Comparison of ENCODE assay signal across 27 cellular contexts in genomic region chr6:109343518-109343917, GRCh38.
"Had no signal": no experiment of that assay in that cellular context is flagged by ENCODE, and none has a peak within 500 bp of the region (broad histone marks: within the 10 kb centered on the region; RNA-seq: fewer than 3 reads in every experiment).

No MANE protein-coding gene starts in this region.

- H3K9ac ChIP-seq: parathyroid adenoma had no signal

- H3K27me3 Mint-ChIP-seq: memory B cell; stimulated activated naive CD8-positive, alpha-beta T cell treated with anti-CD3 and anti-CD28 coated beads, Interleukin-15, amount 100 ng/mL, for 72 hours had no signal

- H3K4me3 Mint-ChIP-seq: endodermal cell; memory B cell; natural killer cell; neural crest cell; stimulated activated naive CD8-positive, alpha-beta T cell treated with anti-CD3 and anti-CD28 coated beads, Interleukin-15, amount 100 ng/mL, for 72 hours had no signal

- H3K4me3 ChIP-seq: dorsolateral prefrontal cortex, gastroesophageal sphincter, heart left ventricle, hepatocyte, lung, prostate gland, right atrium auricular region, smooth muscle cell, testis, tibial artery, upper lobe of right lung, uterus had no signal

- DNase-seq: dorsolateral prefrontal cortex; effector CD8-positive, alpha-beta T cell; endodermal cell; heart left ventricle; kidney; natural killer cell; stimulated activated CD4-positive, alpha-beta T cell treated with anti-CD3 and anti-CD28 coated beads, Interleukin-12 subunit alpha, Interleukin-12 subunit beta, amount 100 ng/mL, for 4 hours; stimulated activated CD4-positive, alpha-beta T cell treated with anti-CD3 and anti-CD28 coated beads, Interleukin-1b, Interleukin-23, amount 100 ng/mL, for 48 hours; stimulated activated CD4-positive, alpha-beta T cell treated with anti-CD3 and anti-CD28 coated beads, Interleukin-4, amount 100 ng/mL, for 1 hour; stimulated activated CD8-positive, alpha-beta memory T cell treated with anti-CD3 and anti-CD28 coated beads, Interleukin-4, amount 100 ng/mL, for 48 hours; stimulated activated naive CD4-positive, alpha-beta T cell; stimulated activated naive CD8-positive, alpha-beta T cell treated with anti-CD3 and anti-CD28 coated beads, Interleukin-15, amount 100 ng/mL, for 72 hours; testis; tibial artery; upper lobe of right lung; uterus had no signal

- H3K36me3 ChIP-seq: gastroesophageal sphincter, heart left ventricle, prostate gland, right atrium auricular region, tibial artery, upper lobe of right lung, uterus had no signal

- H3K4me1 Mint-ChIP-seq: memory B cell; neural crest cell; stimulated activated naive CD8-positive, alpha-beta T cell treated with anti-CD3 and anti-CD28 coated beads, Interleukin-15, amount 100 ng/mL, for 72 hours had no signal

- H2AFZ ChIP-seq: hepatocyte, parathyroid adenoma had no signal

- H3K27me3 ChIP-seq: dorsolateral prefrontal cortex, foreskin keratinocyte, gastroesophageal sphincter, heart left ventricle, hepatocyte, right atrium auricular region, testis, tibial artery, upper lobe of right lung, uterus had no signal

- H3K79me2 ChIP-seq: hepatocyte, parathyroid adenoma had no signal

- H3K4me1 ChIP-seq: gastroesophageal sphincter, parathyroid adenoma, prostate gland, right atrium auricular region, testis, upper lobe of right lung, uterus had no signal

- H3K27ac ChIP-seq: dorsolateral prefrontal cortex, epithelial cell of prostate, foreskin keratinocyte, gastroesophageal sphincter, heart left ventricle, hepatocyte, parathyroid adenoma, prostate gland, right atrium auricular region, testis, tibial artery, upper lobe of right lung, uterus had no signal

- H3K4me2 ChIP-seq: hepatocyte, smooth muscle cell had no signal

- H3K9me3 ChIP-seq: gastroesophageal sphincter, heart left ventricle, prostate gland, right atrium auricular region, testis, tibial artery, upper lobe of right lung, uterus had no signal

- H3K9me3 Mint-ChIP-seq: endodermal cell; memory B cell; natural killer cell; neural crest cell; stimulated activated naive CD8-positive, alpha-beta T cell treated with anti-CD3 and anti-CD28 coated beads, Interleukin-15, amount 100 ng/mL, for 72 hours had no signal

- H3K36me3 Mint-ChIP-seq: memory B cell, natural killer cell had no signal

- H3K27ac Mint-ChIP-seq: endodermal cell, memory B cell, natural killer cell had no signal
